In genomic region chr22:42683599-42684283, GRCh38 we compare ENCODE assay signal across 1 cellular context.
TF ChIP-seq lines count a peak whose summit lies in the region.

No MANE protein-coding gene starts in this region.

TF ChIP-seq in WTC11, 78 proteins besides CTCF, POLR2A, EP300 and RAD21 (continued from another document):
- TF ChIP-seq, protein P1, sequence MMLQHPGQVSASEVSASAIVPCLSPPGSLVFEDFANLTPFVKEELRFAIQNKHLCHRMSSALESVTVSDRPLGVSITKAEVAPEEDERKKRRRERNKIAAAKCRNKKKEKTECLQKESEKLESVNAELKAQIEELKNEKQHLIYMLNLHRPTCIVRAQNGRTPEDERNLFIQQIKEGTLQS (CRISPR knock-in tag; conservative IDR thresholded peaks at IDR 0.05) = no peak
- TF ChIP-seq USF2 (CRISPR knock-in tag; IDR thresholded peaks at IDR 0.05) (no peak), ZMAT4 (CRISPR knock-in tag; IDR thresholded peaks at IDR 0.05) (no peak), HMGXB4 (CRISPR knock-in tag; IDR thresholded peaks at IDR 0.05) (no peak), SOX15 (CRISPR knock-in tag; IDR thresholded peaks at IDR 0.05) (no peak), NR1H2 (CRISPR knock-in tag; IDR thresholded peaks at IDR 0.05) (no peak), NR2C2 (CRISPR knock-in tag; IDR thresholded peaks at IDR 0.05) (no peak), GABPB1 (CRISPR knock-in tag; IDR thresholded peaks at IDR 0.05) (no peak)
